ENCODE assay signal across 21 cellular contexts in genomic region chr3:62110801-62111200, GRCh38.
"Had no signal": no experiment of that assay in that cellular context is flagged by ENCODE, and none has a peak within 500 bp of the region (broad histone marks: within the 10 kb centered on the region; RNA-seq: fewer than 3 reads in every experiment).

No MANE protein-coding gene starts in this region.

- H2AFZ ChIP-seq: hepatocyte had no signal

- H3K4me3 ChIP-seq: colonic mucosa, hepatocyte, left ventricle myocardium inferior, lower lobe of right lung, right atrium auricular region, sigmoid colon, skin epidermis, stomach, thoracic aorta had no signal

- H3K27ac ChIP-seq: colonic mucosa, foreskin keratinocyte, hepatocyte, left ventricle myocardium inferior, lower lobe of right lung, neutrophil, right atrium auricular region, sigmoid colon, skin epidermis, stomach, thoracic aorta had no signal

- H3K79me2 ChIP-seq: hepatocyte had no signal

- DNase-seq: cerebellar nuclear complex; colonic mucosa; effector CD4-positive, alpha-beta T cell; foreskin keratinocyte; kidney; left cardiac atrium; left ventricle myocardium inferior; lower lobe of right lung; mesenchymal stem cell; midbrain; sigmoid colon; stimulated activated CD4-positive, alpha-beta T cell treated with anti-CD3 and anti-CD28 coated beads, Interleukin-12 subunit alpha, Interleukin-12 subunit beta, amount 100 ng/mL, for 4 hours; stimulated activated naive CD4-positive, alpha-beta T cell; stomach; substantia nigra; trophoblast cell had no signal

- H3K36me3 ChIP-seq: colonic mucosa, left ventricle myocardium inferior, lower lobe of right lung, neutrophil, right atrium auricular region, sigmoid colon, stomach, thoracic aorta had no signal

- H3K27me3 ChIP-seq: colonic mucosa, foreskin keratinocyte, hepatocyte, neutrophil, right atrium auricular region, sigmoid colon, stomach had no signal

- H3K4me2 ChIP-seq: hepatocyte had no signal

- H3K4me1 ChIP-seq: colonic mucosa, foreskin keratinocyte, lower lobe of right lung, stomach had no signal

- H3K9me3 ChIP-seq: colonic mucosa, left ventricle myocardium inferior, neutrophil, right atrium auricular region, sigmoid colon, thoracic aorta had no signal
